10 cellular contexts compared by ENCODE assay signal in the genomic region with DNA sequence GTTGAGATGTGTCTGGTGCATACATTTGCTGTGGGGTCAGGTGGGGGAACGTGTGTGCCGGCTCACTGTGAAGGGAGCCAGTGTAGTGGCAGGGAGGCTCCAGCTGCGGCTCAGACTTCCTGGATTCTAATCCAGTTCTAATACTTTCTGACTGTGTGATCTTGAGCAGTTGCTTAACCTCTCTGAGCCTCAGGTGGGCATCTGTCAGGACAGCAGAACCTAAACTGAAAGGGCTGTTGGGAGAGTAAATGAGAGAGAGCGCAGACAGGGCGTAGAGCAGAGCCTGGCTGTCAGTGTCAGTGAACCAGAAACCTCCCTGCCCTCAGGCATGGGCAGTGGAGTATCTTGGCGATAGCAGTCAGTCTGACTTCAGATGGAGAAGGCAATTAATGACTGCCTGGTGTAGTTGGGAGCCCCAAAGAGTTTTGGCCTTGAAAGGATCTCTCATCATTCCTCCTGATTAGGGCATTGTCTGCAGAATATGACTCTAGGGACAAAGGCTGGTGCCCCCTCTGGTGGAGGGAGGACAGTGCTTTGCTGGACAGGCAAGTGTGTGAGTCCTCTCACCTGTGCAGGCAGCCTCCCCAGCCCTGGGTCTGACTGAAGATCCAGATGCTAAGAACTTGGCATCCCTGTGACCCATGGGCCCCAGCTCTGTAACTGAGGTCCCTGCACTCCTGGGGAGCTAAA. TPM values are rescaled to one million over a fixed set of nuclear protein-coding genes. Genes with fewer than 3 reads are reported as not detected.
DNase-seq lines count a peak whose midpoint lies in the region; ATAC-seq and TF ChIP-seq lines count a peak whose summit lies in the region.
"Had no signal": no experiment of that assay in that cellular context is flagged by ENCODE, and none has a peak within 500 bp of the region (broad histone marks: within the 10 kb centered on the region; RNA-seq: fewer than 3 reads in every experiment).

No MANE protein-coding gene starts in this region.

- H3K4me3 ChIP-seq in Karpas-422 (ENCODE audit: low read length) (no peak overlapping the region), colonic mucosa (no peak overlapping the region), rectal smooth muscle tissue (ENCODE audit: low read length) (no peak overlapping the region)

- H3K27ac Mint-ChIP-seq in T-helper 2 cell treated with Interferon-gamma antibody and Interleukin-4, amounts not matched to agents 5 μg/mL and 100 μg/mL, for 36 hours, result no peak overlapping the region
- no peak overlapping the region for H3K27ac Mint-ChIP-seq in mesothelial cell of epicardium
- H3K27ac Mint-ChIP-seq: B cell had no signal

- H3K27me3 Mint-ChIP-seq in T-helper 2 cell treated with Interferon-gamma antibody and Interleukin-4, amounts not matched to agents 5 μg/mL and 100 μg/mL, for 36 hours (ENCODE audit: low read depth), result peaks cover 12% of the 10 kb centered on the region
- H3K27me3 Mint-ChIP-seq in mesothelial cell of epicardium (ENCODE audit: low read depth), result peaks cover 28% of the 10 kb centered on the region

- H3K4me2 ChIP-seq in Karpas-422 (ENCODE audit: low read depth, low read length, poor library complexity, severe bottlenecking), result no peak overlapping the region

- no peak overlapping the region for H3K4me3 Mint-ChIP-seq in T-helper 2 cell treated with Interferon-gamma antibody and Interleukin-4, amounts not matched to agents 5 μg/mL and 100 μg/mL, for 36 hours
- no peak overlapping the region for H3K4me3 Mint-ChIP-seq in mesothelial cell of epicardium
- H3K4me3 Mint-ChIP-seq: B cell had no signal

- no peaks in the 10 kb centered on the region for H3K9me3 Mint-ChIP-seq in T-helper 2 cell treated with Interferon-gamma antibody and Interleukin-4, amounts not matched to agents 5 μg/mL and 100 μg/mL, for 36 hours
- H3K9me3 Mint-ChIP-seq in mesothelial cell of epicardium, result no peaks in the 10 kb centered on the region

- no peak overlapping the region for H3K9ac ChIP-seq in Karpas-422 (ENCODE audit: low read length)
- H3K9ac ChIP-seq in colonic mucosa (ENCODE audit: low read depth in 2 of 2, low read length in 2 of 2), result no peak overlapping the region
- no peak overlapping the region for H3K9ac ChIP-seq in rectal smooth muscle tissue (ENCODE audit: low read length)

- intact Hi-C loops in colonic mucosa (cut with DNase I), result no loop called here

- DNase-seq in NCI-H1105 treated with DMSO at 0.1 percent for 48 hours (lab: John Stamatoyannopoulos, UW) (peak; percentile 13), NCI-H1105 (lab: John Stamatoyannopoulos, UW) (no peak), Karpas-422 (peak; percentile 64), colonic mucosa (peak; percentile 62), mesothelial cell of epicardium (ENCODE audit: low spot score in 2 of 2, unreplicated experiment in 2 of 2) (no peak)
- no peak for DNase-seq in T-helper 2 cell treated with Interferon-gamma antibody and Interleukin-4, amounts not matched to agents 5 μg/mL and 100 μg/mL, for 36 hours (ENCODE audit: low spot score)

- TF ChIP-seq CTCF in colonic mucosa (IDR thresholded peaks at IDR 0.05) (no peak), mesothelial cell of epicardium (IDR thresholded peaks at IDR 0.05; ENCODE audit: unreplicated experiment) (no peak)

- no peak for ATAC-seq in GM19023 (IDR thresholded peaks at IDR 0.05; ENCODE audit: unreplicated experiment)
- ATAC-seq: left colon had no signal

- no peaks in the 10 kb centered on the region for H3K9me2 ChIP-seq in Karpas-422 (replicated peaks; ENCODE audit: insufficient read depth, low read length)

- H3K79me2 ChIP-seq in Karpas-422 (ENCODE audit: low read length), result no peaks in the 10 kb centered on the region

- H4K20me1 ChIP-seq in Karpas-422 (ENCODE audit: insufficient read depth, low read depth, low read length), result no peaks in the 10 kb centered on the region

- no peaks in the 10 kb centered on the region for H3K9me3 ChIP-seq in Karpas-422 (ENCODE audit: low read length)
- H3K9me3 ChIP-seq in colonic mucosa, result no peaks in the 10 kb centered on the region

- H3K4me1 ChIP-seq in Karpas-422 (ENCODE audit: low read length) (no peaks in the 10 kb centered on the region), colonic mucosa (peaks cover 21% of the 10 kb centered on the region), rectal smooth muscle tissue (ENCODE audit: control insufficient read depth, insufficient read depth, low read length) (peaks cover 50% of the 10 kb centered on the region)

- H3K4me1 Mint-ChIP-seq in T-helper 2 cell treated with Interferon-gamma antibody and Interleukin-4, amounts not matched to agents 5 μg/mL and 100 μg/mL, for 36 hours (ENCODE audit: low read depth), result peaks cover 8% of the 10 kb centered on the region
- H3K4me1 Mint-ChIP-seq in mesothelial cell of epicardium, result peaks cover 63% of the 10 kb centered on the region
- H3K4me1 Mint-ChIP-seq: B cell had no signal

- no peak overlapping the region for H2AFZ ChIP-seq in Karpas-422 (ENCODE audit: low read length)

- no peaks in the 10 kb centered on the region for H3K27me3 ChIP-seq in Karpas-422 (ENCODE audit: low read length)
- no peaks in the 10 kb centered on the region for H3K27me3 ChIP-seq in colonic mucosa
- H3K27me3 ChIP-seq in rectal smooth muscle tissue (ENCODE audit: control insufficient read depth, insufficient read depth, low read length), result no peaks in the 10 kb centered on the region

- H3K36me3 ChIP-seq in Karpas-422 (ENCODE audit: insufficient read depth, low read length), result no peaks in the 10 kb centered on the region
- no peaks in the 10 kb centered on the region for H3K36me3 ChIP-seq in colonic mucosa
- no peaks in the 10 kb centered on the region for H3K36me3 ChIP-seq in rectal smooth muscle tissue (ENCODE audit: control insufficient read depth, insufficient read depth, low read length)

- H3K27ac ChIP-seq in Karpas-422 (ENCODE audit: low read length) (no peak overlapping the region), colonic mucosa (no peak overlapping the region), rectal smooth muscle tissue (ENCODE audit: low read depth, low read length) (peak overlapping the region; percentile 95)

- H3K36me3 Mint-ChIP-seq in T-helper 2 cell treated with Interferon-gamma antibody and Interleukin-4, amounts not matched to agents 5 μg/mL and 100 μg/mL, for 36 hours (ENCODE audit: low read depth), result no peaks in the 10 kb centered on the region
- no peaks in the 10 kb centered on the region for H3K36me3 Mint-ChIP-seq in mesothelial cell of epicardium

RNA-seq across cellular contexts. Expression of gene KBTBD13, which starts 9.6 kb away (rescaled TPM):
- total RNA-seq in Karpas-422 (2014; rRNA removed; shearing (Covaris generic); ENCODE audit: low replicate concordance), result not detected in 2 replicates
- not detected for total RNA-seq in colonic mucosa
- 0.09 to 0.11 TPM in 2 of 3 replicates, not detected in the other for total RNA-seq in mesothelial cell of epicardium
- total RNA-seq: B cell had no signal

RNA-seq across cellular contexts. Expression of gene RASL12, which starts 18.3 kb away (rescaled TPM):
- total RNA-seq in Karpas-422 (2014; rRNA removed; shearing (Covaris generic); ENCODE audit: low replicate concordance), result not detected in 2 replicates
- total RNA-seq in colonic mucosa, result 1 to 10 TPM; 3.1 to 6.7 TPM
- total RNA-seq in mesothelial cell of epicardium, result 11.7 to 14.0 TPM (median 12.0 TPM) in 3 replicates
- total RNA-seq: B cell had no signal

RNA-seq across cellular contexts. Expression of gene UBAP1L, which starts 28.9 kb away (rescaled TPM):
- 6.5 and 6.8 TPM in 2 replicates for total RNA-seq in Karpas-422 (2014; rRNA removed; shearing (Covaris generic); ENCODE audit: low replicate concordance)
- 1 to 10 TPM; 1.2 to 3.7 TPM for total RNA-seq in colonic mucosa
- 10.7 to 11.6 TPM (median 10.9 TPM) in 3 replicates for total RNA-seq in mesothelial cell of epicardium

RNA-seq across cellular contexts. Expression of gene SLC51B, which starts 40.9 kb away (rescaled TPM):
- not detected in 2 replicates for total RNA-seq in Karpas-422 (2014; rRNA removed; shearing (Covaris generic); ENCODE audit: low replicate concordance)
- total RNA-seq in colonic mucosa, result 100 to 1,000 TPM in 1 of 2 donors, 10 to 100 TPM in 1; 73.1 to 102 TPM
- total RNA-seq in mesothelial cell of epicardium, result not detected in 3 replicates
- total RNA-seq: B cell had no signal

RNA-seq across cellular contexts. Expression of gene PDCD7, which starts 47.5 kb away (rescaled TPM):
- 20.5 and 23.4 TPM in 2 replicates for total RNA-seq in Karpas-422 (2014; rRNA removed; shearing (Covaris generic); ENCODE audit: low replicate concordance)
- total RNA-seq in colonic mucosa (10 to 100 TPM; 20.7 to 21.2 TPM), mesothelial cell of epicardium (29.9 to 34.5 TPM (median 32.7 TPM) in 3 replicates)

Comparison
In these comparisons a context has a peak if more than half of its experiments do, and no peak if none do; other contexts are left out.
1. DNase-seq: peak in NCI-H1105 treated with DMSO at 0.1 percent for 48 hours (single experiment), Karpas-422 (single experiment) and colonic mucosa (single experiment); none in NCI-H1105 (single experiment), T-helper 2 cell treated with Interferon-gamma antibody and Interleukin-4, amounts not matched to agents 5 μg/mL and 100 μg/mL, for 36 hours (single experiment) and mesothelial cell of epicardium (0 of 2).